Comparison of ENCODE assay signal across 15 cellular contexts in genomic region chr1:13224480-13225060, GRCh38. TPM values are rescaled to one million over a fixed set of nuclear protein-coding genes. Genes with fewer than 3 reads are reported as not detected.
"Had no signal": no experiment of that assay in that cellular context is flagged by ENCODE, and none has a peak within 500 bp of the region (broad histone marks: within the 10 kb centered on the region; RNA-seq: fewer than 3 reads in every experiment).

No MANE protein-coding gene starts in this region.

- H3K27ac ChIP-seq: SJSA1 had no signal

- H3K9me3 ChIP-seq: mucosa of descending colon had no signal

- ATAC-seq: mucosa of descending colon; naive thymus-derived CD8-positive, alpha-beta T cell had no signal

- H3K4me3 ChIP-seq: mucosa of descending colon, SJSA1 had no signal

- H3K36me3 ChIP-seq: SJSA1 had no signal

- H3K4me1 ChIP-seq: SJSA1 had no signal

- DNase-seq: activated CD4-positive, alpha-beta memory T cell treated with anti-CD3 and anti-CD28 coated beads for 36 hours; activated CD4-positive, alpha-beta T cell treated with anti-CD3 and anti-CD28 coated beads for 1 hour; activated naive CD4-positive, alpha-beta T cell treated with anti-CD3 and anti-CD28 coated beads for 36 hours; mucosa of descending colon; naive thymus-derived CD8-positive, alpha-beta T cell; right cardiac atrium; small intestine; stimulated activated CD4-positive, alpha-beta T cell treated with anti-CD3 and anti-CD28 coated beads, Interleukin-4, amount 100 ng/mL, for 4 hours; stimulated activated CD8-positive, alpha-beta memory T cell treated with anti-CD3 and anti-CD28 coated beads, Interleukin-4, amount 100 ng/mL, for 48 hours; SW 1271; T1000 had no signal

RNA-seq across cellular contexts. Expression of gene PRAMEF18, which starts 1.4 kb away (rescaled TPM):
- total RNA-seq: activated CD4-positive, alpha-beta memory T cell treated with anti-CD3 and anti-CD28 coated beads for 36 hours; activated naive CD4-positive, alpha-beta T cell treated with anti-CD3 and anti-CD28 coated beads for 36 hours; mucosa of descending colon; naive thymus-derived CD8-positive, alpha-beta T cell; right cardiac atrium; SJSA1; temporal lobe; urinary bladder had no signal
- polyA plus RNA-seq: esophagus; naive thymus-derived CD8-positive, alpha-beta T cell; right cardiac atrium; small intestine; urinary bladder had no signal

RNA-seq across cellular contexts. Expression of gene PRAMEF13, which starts 23.4 kb away (rescaled TPM):
- total RNA-seq: activated CD4-positive, alpha-beta memory T cell treated with anti-CD3 and anti-CD28 coated beads for 36 hours; activated naive CD4-positive, alpha-beta T cell treated with anti-CD3 and anti-CD28 coated beads for 36 hours; mucosa of descending colon; naive thymus-derived CD8-positive, alpha-beta T cell; right cardiac atrium; SJSA1; temporal lobe; urinary bladder had no signal
- polyA plus RNA-seq: esophagus; naive thymus-derived CD8-positive, alpha-beta T cell; right cardiac atrium; small intestine; urinary bladder had no signal

RNA-seq across cellular contexts. Expression of gene PRAMEF5, which starts 29.4 kb away (rescaled TPM):
- total RNA-seq: activated CD4-positive, alpha-beta memory T cell treated with anti-CD3 and anti-CD28 coated beads for 36 hours; activated naive CD4-positive, alpha-beta T cell treated with anti-CD3 and anti-CD28 coated beads for 36 hours; mucosa of descending colon; naive thymus-derived CD8-positive, alpha-beta T cell; right cardiac atrium; SJSA1; temporal lobe; urinary bladder had no signal
- polyA plus RNA-seq: esophagus; naive thymus-derived CD8-positive, alpha-beta T cell; right cardiac atrium; small intestine; urinary bladder had no signal

RNA-seq across cellular contexts. Expression of gene PRAMEF9, which starts 52.9 kb away (rescaled TPM):
- total RNA-seq: activated CD4-positive, alpha-beta memory T cell treated with anti-CD3 and anti-CD28 coated beads for 36 hours; activated naive CD4-positive, alpha-beta T cell treated with anti-CD3 and anti-CD28 coated beads for 36 hours; mucosa of descending colon; naive thymus-derived CD8-positive, alpha-beta T cell; right cardiac atrium; SJSA1; temporal lobe; urinary bladder had no signal
- polyA plus RNA-seq: esophagus; naive thymus-derived CD8-positive, alpha-beta T cell; right cardiac atrium; small intestine; urinary bladder had no signal

RNA-seq across cellular contexts. Expression of gene HNRNPCL4, which starts 59.1 kb away (rescaled TPM):
- total RNA-seq: activated CD4-positive, alpha-beta memory T cell treated with anti-CD3 and anti-CD28 coated beads for 36 hours; activated naive CD4-positive, alpha-beta T cell treated with anti-CD3 and anti-CD28 coated beads for 36 hours; mucosa of descending colon; naive thymus-derived CD8-positive, alpha-beta T cell; right cardiac atrium; SJSA1; temporal lobe; urinary bladder had no signal
- polyA plus RNA-seq: esophagus; naive thymus-derived CD8-positive, alpha-beta T cell; right cardiac atrium; small intestine; urinary bladder had no signal
